Comparison of ENCODE assay signal across 30 cellular contexts in genomic region chr16:2942045-2942444, GRCh38. TPM values are rescaled to one million over a fixed set of nuclear protein-coding genes. Genes with fewer than 3 reads are reported as not detected.
"Had no signal": no experiment of that assay in that cellular context is flagged by ENCODE, and none has a peak within 500 bp of the region (broad histone marks: within the 10 kb centered on the region; RNA-seq: fewer than 3 reads in every experiment).

No MANE protein-coding gene starts in this region.

- ATAC-seq: esophagus mucosa, gastrocnemius medialis, heart left ventricle, left cardiac atrium, left lung, left ventricle myocardium superior, lower lobe of right lung, mucosa of descending colon had no signal

- H3K27ac ChIP-seq: coronary artery, dorsolateral prefrontal cortex, esophagus squamous epithelium, gastrocnemius medialis, heart left ventricle, hepatocyte, left lung, lower lobe of right lung had no signal

- H3K79me2 ChIP-seq: hepatocyte had no signal

- H3K4me3 Mint-ChIP-seq: immature natural killer cell, mesothelial cell of epicardium, naive B cell had no signal

- H3K27me3 ChIP-seq: dorsolateral prefrontal cortex, esophagus squamous epithelium, gastrocnemius medialis, heart left ventricle, hepatocyte, left lung had no signal

- FAIRE-seq: colon, endothelial cell of umbilical vein, kidney had no signal

- DNase-seq: dermis blood vessel endothelial cell; dorsolateral prefrontal cortex; effector CD4-positive, alpha-beta T cell; effector memory CD4-positive, alpha-beta T cell; esophagus squamous epithelium; foreskin fibroblast; foreskin melanocyte; gastrocnemius medialis; heart left ventricle; hypothalamus; immature natural killer cell; islet precursor cell; kidney; kidney glomerular epithelial cell; left cardiac atrium; left lung; left ventricle myocardium superior; lower lobe of right lung; mesenchymal stem cell; mucosa of descending colon; naive B cell had no signal

- H3K27ac Mint-ChIP-seq: immature natural killer cell, mesothelial cell of epicardium had no signal

- H3K9me3 ChIP-seq: esophagus squamous epithelium, gastrocnemius medialis, heart left ventricle, left lung, lower lobe of right lung, mucosa of descending colon had no signal

- H3K9me3 Mint-ChIP-seq: immature natural killer cell, mesothelial cell of epicardium, naive B cell had no signal

- H3K4me1 Mint-ChIP-seq: mesothelial cell of epicardium had no signal

- H3K4me2 ChIP-seq: hepatocyte had no signal

- H3K4me1 ChIP-seq: esophagus squamous epithelium, heart left ventricle, left lung, lower lobe of right lung had no signal

- H3K4me3 ChIP-seq: coronary artery, dorsolateral prefrontal cortex, esophagus squamous epithelium, gastrocnemius medialis, heart left ventricle, hepatocyte, left lung, lower lobe of right lung, mucosa of descending colon had no signal

- H2AFZ ChIP-seq: hepatocyte had no signal

- H3K27me3 Mint-ChIP-seq: naive B cell had no signal

RNA-seq across cellular contexts. Expression of gene KREMEN2, which starts 22.0 kb away (rescaled TPM):
- total RNA-seq: dermis blood vessel endothelial cell, endothelial cell of umbilical vein, gastrocnemius medialis, glomerular endothelial cell, kidney, left cardiac atrium, left lung, left ventricle myocardium superior, lower lobe of right lung, lung microvascular endothelial cell, mesenteric fat pad had no signal
- polyA plus RNA-seq: endothelial cell of umbilical vein, heart left ventricle, immature natural killer cell had no signal
